15 cellular contexts compared by ENCODE assay signal in genomic region chrX:110394653-110395052, GRCh38. TPM values are rescaled to one million over a fixed set of nuclear protein-coding genes. Genes with fewer than 3 reads are reported as not detected.
DNase-seq lines count a peak whose midpoint lies in the region; TF ChIP-seq lines count a peak whose summit lies in the region.
"Had no signal": no experiment of that assay in that cellular context is flagged by ENCODE, and none has a peak within 500 bp of the region (broad histone marks: within the 10 kb centered on the region; RNA-seq: fewer than 3 reads in every experiment).

No MANE protein-coding gene starts in this region.

- H3K79me2 ChIP-seq in mammary epithelial cell (ENCODE audit: insufficient read depth, low read length), result no peaks in the 10 kb centered on the region

- DNase-seq in ELF-1 (ENCODE audit: low read depth, low spot score), result peak; percentile 53
- DNase-seq in NCI-H226, result peak; percentile 84
- peak; percentile 85 for DNase-seq in mammary epithelial cell
- peak; percentile 84 for DNase-seq in kidney tubule cell (ENCODE audit: low spot score)
- DNase-seq in NCI-H146 treated with DMSO at 0.1 percent for 48 hours (lab: John Stamatoyannopoulos, UW; ENCODE audit: unreplicated experiment), result no peak
- DNase-seq in NCI-H510A (lab: John Stamatoyannopoulos, UW), result no peak
- no peak for DNase-seq in adrenal gland
- DNase-seq in A673 (ENCODE audit: low spot score), result no peak
- DNase-seq: activated naive CD4-positive, alpha-beta T cell treated with anti-CD3 and anti-CD28 coated beads, Interleukin-2, amount 10 ng/mL, durations not matched to agents 7 days and 5 days; Karpas-422; left lung; NCI-H2171; OCI-M1; sigmoid colon; T-helper 9 cell had no signal

- H3K27me3 ChIP-seq in mammary epithelial cell (ENCODE audit: insufficient read depth, low read length) (no peaks in the 10 kb centered on the region), adrenal gland (peaks cover 8% of the 10 kb centered on the region), A673 (replicated peaks; ENCODE audit: insufficient read depth, low read depth, low read length, poor library complexity) (peaks cover 6% of the 10 kb centered on the region)
- H3K27me3 ChIP-seq: sigmoid colon had no signal

- no peak overlapping the region for H3K9ac ChIP-seq in mammary epithelial cell (ENCODE audit: insufficient read depth, low read length)

- dilution Hi-C loops in mammary epithelial cell (cut with HindIII; ENCODE audit: low sequenced_read_pairs), result no loop called here

- H3K9me3 ChIP-seq in mammary epithelial cell (replicated peaks; ENCODE audit: insufficient read depth, low read length), result no peaks in the 10 kb centered on the region
- H3K9me3 ChIP-seq in adrenal gland (replicated peaks in 1 of 3), result no peaks in the 10 kb centered on the region
- no peaks in the 10 kb centered on the region for H3K9me3 ChIP-seq in A673 (ENCODE audit: low read depth, low read length, poor library complexity, severe bottlenecking)
- H3K9me3 ChIP-seq: left lung, sigmoid colon had no signal

- POLR2A ChIA-PET in A673 (lab: Charles Lee; ENCODE audit: low non-redundant PET), result no interaction called here

- CTCF ChIA-PET in mammary epithelial cell (lab: Charles Lee; ENCODE audit: low non-redundant PET), result no interaction called here
- CTCF ChIA-PET in A673 (lab: Charles Lee), result no interaction called here

- no peak for TF ChIP-seq CTCF in mammary epithelial cell (conservative IDR thresholded peaks at IDR 0.05 in 1 of 2, IDR thresholded peaks at IDR 0.05 in 1 of 2; ENCODE audit: extremely low read depth in 1 of 2, insufficient read depth in 1 of 2, low read depth in 1 of 2, low read length in 2 of 2)
- no peak for TF ChIP-seq CTCF in adrenal gland (IDR thresholded peaks at IDR 0.05)
- no peak for TF ChIP-seq CTCF in A673 (conservative IDR thresholded peaks at IDR 0.05; ENCODE audit: low read depth, low read length)

- in situ Hi-C loops in mammary epithelial cell (cut with MboI; ENCODE audit: low sequenced_read_pairs in 2 of 2), result no loop called here

- H2AFZ ChIP-seq in mammary epithelial cell (ENCODE audit: low read depth, low read length), result peak overlapping the region; percentile 47

- H3K27ac ChIP-seq in mammary epithelial cell (ENCODE audit: insufficient read depth, low read depth, low read length), result peak overlapping the region; percentile 70
- no peak overlapping the region for H3K27ac ChIP-seq in adrenal gland
- H3K27ac ChIP-seq in A673 (ENCODE audit: low read depth, low read length, poor library complexity, severe bottlenecking), result no peak overlapping the region
- H3K27ac ChIP-seq: left lung, sigmoid colon had no signal

- 47% methylated on average over 2 of the region's 2 CpGs for WGBS in mammary epithelial cell (ENCODE audit: low coverage, missing lambda C conversion rate)
- WGBS in adrenal gland, 4 donors, result 40 to 61% (median 51%) methylated on average over 2 of the region's 2 CpGs

- no peaks in the 10 kb centered on the region for H4K20me1 ChIP-seq in mammary epithelial cell (ENCODE audit: insufficient read depth, low read length)

- no TSS peak for BruUV-seq in mammary epithelial cell (replicated peaks; lab: Mats Ljungman, UMichigan)
- BruUV-seq in A673 (replicated peaks; lab: Mats Ljungman, UMichigan), result no TSS peak

- no peak for TF ChIP-seq POLR2A in adrenal gland (IDR thresholded peaks at IDR 0.05)

- intact Hi-C loops in mammary epithelial cell (cut with micrococcal nuclease), result no loop called here
- intact Hi-C loops in adrenal gland (cut with DNase I), result no loop called here
- intact Hi-C loops in A673 (cut with micrococcal nuclease; ENCODE audit: unreplicated experiment), result no loop called here

- peaks cover 33% of the 10 kb centered on the region for H3K4me1 ChIP-seq in mammary epithelial cell (ENCODE audit: insufficient read depth, low read length)
- no peaks in the 10 kb centered on the region for H3K4me1 ChIP-seq in adrenal gland (replicated peaks in 1 of 2)
- H3K4me1 ChIP-seq in A673 (ENCODE audit: insufficient read depth, low read length, poor library complexity, severe bottlenecking), result no peaks in the 10 kb centered on the region
- H3K4me1 ChIP-seq: left lung, sigmoid colon had no signal

- no peak overlapping the region for H3K4me2 ChIP-seq in mammary epithelial cell (ENCODE audit: insufficient read depth, low read depth, low read length)

- H3K36me3 ChIP-seq in mammary epithelial cell (ENCODE audit: insufficient read depth, low read length), result no peaks in the 10 kb centered on the region
- no peaks in the 10 kb centered on the region for H3K36me3 ChIP-seq in adrenal gland (replicated peaks in 1 of 2)
- H3K36me3 ChIP-seq in A673 (ENCODE audit: insufficient read depth, low read length, poor library complexity, severe bottlenecking), result no peaks in the 10 kb centered on the region
- H3K36me3 ChIP-seq: left lung, sigmoid colon had no signal

- H3K4me3 ChIP-seq in mammary epithelial cell (replicated peaks in 1 of 3; ENCODE audit: insufficient read depth in 1 of 3, low read depth in 2 of 3, low read length in 3 of 3), result no peak overlapping the region
- H3K4me3 ChIP-seq in adrenal gland, result no peak overlapping the region
- H3K4me3 ChIP-seq in A673 (ENCODE audit: low read depth, low read length, poor library complexity, severe bottlenecking), result no peak overlapping the region
- H3K4me3 ChIP-seq: left lung, sigmoid colon had no signal

RNA-seq across cellular contexts. Expression of gene RTL9, which starts 36.0 kb away (rescaled TPM):
- total RNA-seq in mammary epithelial cell (under 1 TPM in 1 of 2 donors, not detected in 1; 0.26 TPM), adrenal gland (under 1 TPM in 7 of 8 donors, not detected in 1; 0.04 to 0.46 (median 0.07) TPM), A673 (2021) (0.13 and 0.70 TPM in 2 replicates)
- polyA plus RNA-seq in mammary epithelial cell (0.02 TPM), adrenal gland (under 1 TPM; 0.08 to 0.66 (median 0.10) TPM)
- not detected for polyA minus RNA-seq in mammary epithelial cell

Comparison
In these comparisons a context has a peak if more than half of its experiments do, and no peak if none do; other contexts are left out.
1. DNase-seq: peak in ELF-1 (single experiment), NCI-H226 (single experiment), mammary epithelial cell (single experiment) and kidney tubule cell (single experiment); none in NCI-H146 treated with DMSO at 0.1 percent for 48 hours (single experiment), NCI-H510A (single experiment), adrenal gland (0 of 7) and A673 (single experiment).